ENCODE assay signal across 14 cellular contexts in the genomic region with DNA sequence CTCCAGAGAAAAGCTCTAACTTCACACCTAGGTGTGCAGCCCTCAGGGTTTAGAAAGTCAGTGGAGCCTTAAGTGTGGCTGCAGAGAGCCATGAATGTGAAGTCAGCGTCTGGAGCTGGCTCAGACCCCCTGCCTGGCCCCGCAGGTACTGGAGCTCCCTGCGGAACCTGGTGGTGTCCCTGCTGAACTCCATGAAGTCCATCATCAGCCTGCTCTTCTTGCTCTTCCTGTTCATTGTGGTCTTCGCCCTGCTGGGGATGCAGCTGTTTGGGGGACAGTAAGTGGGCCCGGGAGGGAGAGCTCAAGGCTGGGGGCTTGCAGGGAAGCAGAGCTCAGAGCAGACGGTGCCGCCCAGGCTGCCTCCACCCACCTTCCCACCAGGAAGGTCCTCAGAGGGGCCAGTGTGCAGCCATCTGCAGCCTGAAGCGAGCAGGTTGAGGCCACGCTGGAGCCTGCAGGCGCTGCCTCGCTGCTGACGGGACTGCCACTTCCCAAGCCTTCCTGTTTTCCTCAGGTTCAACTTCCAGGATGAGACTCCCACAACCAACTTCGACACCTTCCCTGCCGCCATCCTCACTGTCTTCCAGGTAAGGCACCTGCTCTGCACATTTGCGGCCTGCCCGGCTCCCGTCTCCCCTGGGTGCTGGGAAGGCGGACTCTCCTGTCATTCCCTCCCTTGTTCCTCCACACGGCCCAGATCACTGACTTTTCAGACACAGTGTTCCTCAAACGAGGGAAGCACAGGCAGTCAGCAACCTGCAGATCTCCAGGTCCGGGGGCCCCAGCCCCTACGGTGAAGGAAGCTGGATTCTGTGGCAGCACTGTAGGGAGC.
"Had no signal": no experiment of that assay in that cellular context is flagged by ENCODE, and none has a peak within 500 bp of the region (broad histone marks: within the 10 kb centered on the region; RNA-seq: fewer than 3 reads in every experiment).

No MANE protein-coding gene starts in this region.

- H3K9me3 ChIP-seq: body of pancreas, heart left ventricle, lower lobe of right lung, transverse colon had no signal

- ATAC-seq: body of pancreas; heart left ventricle; lower lobe of right lung; stimulated activated naive CD8-positive, alpha-beta T cell treated with anti-CD3 and anti-CD28 coated beads, Interleukin-15, Interleukin-2, amounts not matched to agents 100 U/mL and 50 U/mL, for 24 hours had no signal

- H3K4me3 ChIP-seq: body of pancreas, coronary artery, heart left ventricle, lower lobe of right lung, transverse colon had no signal

- H3K36me3 ChIP-seq: heart left ventricle, lower lobe of right lung, transverse colon had no signal

- DNase-seq: activated CD4-positive, alpha-beta T cell treated with anti-CD3 and anti-CD28 coated beads, Interleukin-2, amount 50 U/mL, for 4 hours; activated CD4-positive, CD25-positive, alpha-beta regulatory T cell treated with anti-CD3 and anti-CD28 coated beads, Interleukin-2, amount 50 U/mL, for 72 hours; activated naive CD4-positive, alpha-beta T cell treated with Interleukin-2 at 50 U/mL for 16 hours; body of pancreas; central memory CD4-positive, alpha-beta T cell; lower lobe of right lung; occipital lobe; stimulated activated naive CD8-positive, alpha-beta T cell treated with anti-CD3 and anti-CD28 coated beads, Interleukin-15, Interleukin-2, amounts not matched to agents 100 U/mL and 50 U/mL, for 24 hours; substantia nigra; T-helper 2 cell; transverse colon had no signal

- H3K27ac ChIP-seq: body of pancreas, coronary artery, heart left ventricle, lower lobe of right lung, transverse colon, VCaP had no signal

- H3K4me1 ChIP-seq: body of pancreas, heart left ventricle, lower lobe of right lung, transverse colon had no signal

- H3K27me3 ChIP-seq: body of pancreas had no signal
